ENCODE assay signal across 8 cellular contexts in genomic region chr16:56964243-56965148, GRCh38. TPM values are rescaled to one million over a fixed set of nuclear protein-coding genes. Genes with fewer than 3 reads are reported as not detected.
DNase-seq lines count a peak whose midpoint lies in the region; ATAC-seq and TF ChIP-seq lines count a peak whose summit lies in the region.

No MANE protein-coding gene starts in this region.

- H3K4me1 ChIP-seq in endodermal cell (ENCODE audit: control insufficient read depth, insufficient read depth, low read length) (no peaks in the 10 kb centered on the region), mucosa of descending colon (ENCODE audit: low read depth) (peaks cover 4% of the 10 kb centered on the region)

- peak; percentile 92 for DNase-seq in EH (ENCODE audit: low read depth)
- DNase-seq in HCEC 1CT = peak; percentile 92
- DNase-seq in NK-92 treated with Interleukin-12 subunit alpha and Interleukin-12 subunit beta, amount 100 ng/mL, for 24 hours (lab: John Stamatoyannopoulos, UW) = peak; percentile 75
- DNase-seq in activated CD8-positive, alpha-beta memory T cell treated with anti-CD3 and anti-CD28 coated beads for 4 hours (ENCODE audit: low read depth in 2 of 2) = peak; percentile 86 to 88
- peak; percentile 99 for DNase-seq in endodermal cell
- DNase-seq in mucosa of descending colon = peak; percentile 95 to 100 (median 97)
- peak; percentile 84 to 96 for DNase-seq in stimulated activated CD8-positive, alpha-beta memory T cell treated with anti-CD3 and anti-CD28 coated beads, Interleukin-4, amount 100 ng/mL, for 4 hours (ENCODE audit: low read depth in 2 of 2, low spot score in 1 of 2)

- H3K9me3 ChIP-seq in endodermal cell (ENCODE audit: control insufficient read depth, low read length) (no peaks in the 10 kb centered on the region), mucosa of descending colon (no peaks in the 10 kb centered on the region)

- ATAC-seq in mucosa of descending colon (peak; percentile 99), GM21723 (IDR thresholded peaks at IDR 0.05; ENCODE audit: unreplicated experiment) (no peak)

- H3K36me3 ChIP-seq in endodermal cell (ENCODE audit: control insufficient read depth, insufficient read depth, low read length) (no peaks in the 10 kb centered on the region), mucosa of descending colon (ENCODE audit: low read depth) (no peaks in the 10 kb centered on the region)

- H3K4me3 ChIP-seq in endodermal cell (ENCODE audit: low read length) (no peak overlapping the region), mucosa of descending colon (no peak overlapping the region)

- TF ChIP-seq CTCF in endodermal cell (conservative IDR thresholded peaks at IDR 0.05) = peak; percentile 100
- peak; percentile 90 for TF ChIP-seq CTCF in mucosa of descending colon (IDR thresholded peaks at IDR 0.05)

- intact Hi-C loops in mucosa of descending colon (cut with DNase I, micrococcal nuclease) = no loop called here

- no peak overlapping the region for H3K27ac ChIP-seq in endodermal cell (ENCODE audit: low read depth, low read length)

- no peaks in the 10 kb centered on the region for H3K9me3 Mint-ChIP-seq in endodermal cell

- H3K27ac Mint-ChIP-seq in endodermal cell = peak overlapping the region; percentile 55

- no peaks in the 10 kb centered on the region for H3K27me3 Mint-ChIP-seq in endodermal cell (ENCODE audit: insufficient read depth)

- peaks cover 4% of the 10 kb centered on the region for H3K4me1 Mint-ChIP-seq in endodermal cell

- no peak overlapping the region for H3K4me3 Mint-ChIP-seq in endodermal cell

- no peak overlapping the region for H3K9ac ChIP-seq in endodermal cell (ENCODE audit: extremely low read depth, low read length, poor library complexity, severe bottlenecking)

- WGBS in endodermal cell (ENCODE audit: insufficient coverage in 1 of 2, insufficient read length in 1 of 2), 2 experiments = 46 to 48% methylated on average over 17 to 30 of the region's 30 CpGs

- no peaks in the 10 kb centered on the region for H3K27me3 ChIP-seq in endodermal cell (ENCODE audit: control insufficient read depth, insufficient read depth, low read length, poor library complexity, severe bottlenecking)

- H3K36me3 Mint-ChIP-seq in endodermal cell (ENCODE audit: low read depth) = no peaks in the 10 kb centered on the region

RNA-seq across cellular contexts. Expression of gene CETP, which starts 2.7 kb away (rescaled TPM):
- not detected for total RNA-seq in endodermal cell
- not detected for polyA plus RNA-seq in endodermal cell (2013, experiment 1 of 2)
- not detected for polyA plus RNA-seq in endodermal cell (2013, experiment 2 of 2)
- total RNA-seq in mucosa of descending colon = under 1 TPM in 2 of 3 donors, not detected in 1; 0.22 to 0.35 TPM

RNA-seq across cellular contexts. Expression of gene NLRC5, which starts 24.9 kb away (rescaled TPM):
- total RNA-seq in endodermal cell (under 1 TPM; 0.64 to 0.97 TPM), mucosa of descending colon (100 to 1,000 TPM; 110 to 127 (median 113) TPM)
- 0.21 TPM for polyA plus RNA-seq in endodermal cell (2013, experiment 1 of 2)
- polyA plus RNA-seq in endodermal cell (2013, experiment 2 of 2) = 0.12 TPM

RNA-seq across cellular contexts. Expression of gene HERPUD1, which starts 32.6 kb away (rescaled TPM):
- total RNA-seq in endodermal cell (10 to 100 TPM; 21.5 to 40.6 TPM), mucosa of descending colon (100 to 1,000 TPM; 130 to 165 (median 159) TPM)
- polyA plus RNA-seq in endodermal cell (2013, experiment 1 of 2) = 51.1 TPM
- 39.7 TPM for polyA plus RNA-seq in endodermal cell (2013, experiment 2 of 2)

Comparison
In these comparisons a context has a peak if more than half of its experiments do, and no peak if none do; other contexts are left out.
1. RNA of gene NLRC5, which starts 24.9 kb away (total RNA-seq): 110 to 127 TPM in mucosa of descending colon; 0.64 to 0.97 TPM in endodermal cell; every median in the first group is over 10 times any median in the second.
2. Peak in every context shown above with its lines, with median percentiles within 50 percentile points of each other: DNase-seq.